ENCODE assay signal across 24 cellular contexts in genomic region chr3:100880845-100881244, GRCh38.
DNase-seq lines count a peak whose midpoint lies in the region; ATAC-seq and TF ChIP-seq lines count a peak whose summit lies in the region.
"Had no signal": no experiment of that assay in that cellular context is flagged by ENCODE, and none has a peak within 500 bp of the region (broad histone marks: within the 10 kb centered on the region; RNA-seq: fewer than 3 reads in every experiment).

No MANE protein-coding gene starts in this region.

- H3K27ac ChIP-seq in gastroesophageal sphincter (peak overlapping the region in 3 of 4 donors; percentile 49 to 66 (median 58)), sigmoid colon (peak overlapping the region; percentile 21 to 48 (median 26))
- H3K27ac ChIP-seq: HL-60, ovary, SJCRH30 had no signal

- no peaks in the 10 kb centered on the region for H3K27me3 Mint-ChIP-seq in nephron progenitor cell (ENCODE audit: low read depth, poor library complexity)
- H3K27me3 Mint-ChIP-seq: memory B cell had no signal

- H3K27ac Mint-ChIP-seq in nephron progenitor cell: no peak overlapping the region
- H3K27ac Mint-ChIP-seq: activated T-cell treated with anti-CD3 and anti-CD28 coated beads, Interleukin-2, amount 50 U/mL, for 24 hours; memory B cell; natural killer cell; T-cell had no signal

- H3K4me3 Mint-ChIP-seq in nephron progenitor cell: no peak overlapping the region
- H3K4me3 Mint-ChIP-seq: activated T-cell treated with anti-CD3 and anti-CD28 coated beads, Interleukin-2, amount 50 U/mL, for 24 hours; memory B cell; natural killer cell; T-cell had no signal

- H3K9me3 ChIP-seq in adipocyte (ENCODE audit: control insufficient read depth, low read length) (no peaks in the 10 kb centered on the region), gastroesophageal sphincter (no peaks in the 10 kb centered on the region), sigmoid colon (no peaks in the 10 kb centered on the region)
- H3K9me3 ChIP-seq: ovary, SJCRH30 had no signal

- peak; percentile 59 for ATAC-seq in gastroesophageal sphincter
- ATAC-seq: natural killer cell, T-cell had no signal

- TF ChIP-seq CTCF in gastroesophageal sphincter (IDR thresholded peaks at IDR 0.05): no peak
- TF ChIP-seq CTCF in sigmoid colon (IDR thresholded peaks at IDR 0.05): no peak
- no peak for TF ChIP-seq CTCF in nephron progenitor cell (IDR thresholded peaks at IDR 0.05)

- no peaks in the 10 kb centered on the region for H3K36me3 Mint-ChIP-seq in nephron progenitor cell (ENCODE audit: low read depth)
- H3K36me3 Mint-ChIP-seq: memory B cell, natural killer cell, T-cell had no signal

- TF ChIP-seq POLR2A in gastroesophageal sphincter (IDR thresholded peaks at IDR 0.05) (no peak), sigmoid colon (IDR thresholded peaks at IDR 0.05) (no peak)

- intact Hi-C loops in sigmoid colon (cut with DNase I): no loop called here

- 56 to 63% methylated on average over 1 of the region's 1 CpG for WGBS in gastroesophageal sphincter (ENCODE audit: low coverage in 1 of 2), 2 donors
- WGBS in sigmoid colon, 2 donors: 87 to 91% methylated on average over 1 of the region's 1 CpG

- peak overlapping the region; percentile 58 for H3K4me3 ChIP-seq in adipocyte (ENCODE audit: low read length)
- H3K4me3 ChIP-seq in gastroesophageal sphincter: no peak overlapping the region
- no peak overlapping the region for H3K4me3 ChIP-seq in sigmoid colon
- H3K4me3 ChIP-seq: ovary, SJCRH30 had no signal

- DNase-seq in EH (ENCODE audit: low read depth) (peak; percentile 35), adipocyte (ENCODE audit: low read depth) (no peak), sigmoid colon (no peak), nephron progenitor cell (no peak), NCI-H1694 (lab: John Stamatoyannopoulos, UW) (no peak), RPMI8226 (no peak)
- DNase-seq: activated T-cell treated with anti-CD3 and anti-CD28 coated beads, Interleukin-2, amount 50 U/mL, for 24 hours; amniotic stem cell; dermis blood vessel endothelial cell; EL; foreskin melanocyte; kidney; MM.1S; natural killer cell; NCI-H187; NCI-H345; NCI-H774; OCI-M1; ovary; SJCRH30; T-cell had no signal

- no peaks in the 10 kb centered on the region for H3K27me3 ChIP-seq in adipocyte (replicated peaks; ENCODE audit: control insufficient read depth, insufficient read depth, low read length)
- no peaks in the 10 kb centered on the region for H3K27me3 ChIP-seq in gastroesophageal sphincter
- no peaks in the 10 kb centered on the region for H3K27me3 ChIP-seq in sigmoid colon
- H3K27me3 ChIP-seq: ovary, SJCRH30 had no signal

- TF ChIP-seq EP300 in gastroesophageal sphincter (IDR thresholded peaks at IDR 0.05): no peak
- no peak for TF ChIP-seq EP300 in sigmoid colon (IDR thresholded peaks at IDR 0.05)

- H3K36me3 ChIP-seq in adipocyte (ENCODE audit: control insufficient read depth, insufficient read depth, low read length, severe bottlenecking) (peaks cover 9% of the 10 kb centered on the region), gastroesophageal sphincter (peaks cover 0 to 5% of the 10 kb centered on the region in 2 donors), sigmoid colon (no peaks in the 10 kb centered on the region)
- H3K36me3 ChIP-seq: ovary, SJCRH30 had no signal

- no peaks in the 10 kb centered on the region for H3K9me3 Mint-ChIP-seq in nephron progenitor cell
- H3K9me3 Mint-ChIP-seq: activated T-cell treated with anti-CD3 and anti-CD28 coated beads, Interleukin-2, amount 50 U/mL, for 24 hours; memory B cell; natural killer cell; T-cell had no signal

- H3K4me1 ChIP-seq in adipocyte (ENCODE audit: control insufficient read depth, insufficient read depth, low read length) (peaks cover 37% of the 10 kb centered on the region), gastroesophageal sphincter (peaks cover 6 to 27% (median 10%) of the 10 kb centered on the region in 3 donors), sigmoid colon (peaks cover 0 to 6% (median 0%) of the 10 kb centered on the region in 4 donors)
- H3K4me1 ChIP-seq: SJCRH30 had no signal

- no peak overlapping the region for H3K9ac ChIP-seq in adipocyte (ENCODE audit: low read length)

- no peaks in the 10 kb centered on the region for H3K4me1 Mint-ChIP-seq in nephron progenitor cell
- H3K4me1 Mint-ChIP-seq: memory B cell, natural killer cell, T-cell had no signal
